ENCODE assay signal across 26 cellular contexts in genomic region chr10:63783882-63784281, GRCh38.
"Had no signal": no experiment of that assay in that cellular context is flagged by ENCODE, and none has a peak within 500 bp of the region (broad histone marks: within the 10 kb centered on the region; RNA-seq: fewer than 3 reads in every experiment).

No MANE protein-coding gene starts in this region.

- DNase-seq: stimulated activated CD4-positive, alpha-beta T cell treated with anti-CD3 and anti-CD28 coated beads, Interleukin-2, amount 100 ng/mL, for 48 hours; stimulated activated CD4-positive, alpha-beta T cell treated with anti-CD3 and anti-CD28 coated beads, Interleukin-4, amount 100 ng/mL, for 1 hour; stimulated activated CD4-positive, alpha-beta T cell treated with anti-CD3 and anti-CD28 coated beads, Interleukin-4, amount 100 ng/mL, for 24 hours; stimulated activated CD4-positive, alpha-beta T cell treated with anti-CD3 and anti-CD28 coated beads, Interleukin-4, amount 100 ng/mL, for 4 hours; stimulated activated CD8-positive, alpha-beta memory T cell treated with anti-CD3 and anti-CD28 coated beads, Interleukin-4, amount 100 ng/mL, for 48 hours; stimulated activated naive B cell treated with anti-CD40 and anti-IgM and Interleukin-4, amounts not matched to agents 10 μg/mL and 1 μg/mL and 100 μg/mL, for 72 hours; stimulated activated naive CD4-positive, alpha-beta T cell; stimulated activated naive CD4-positive, alpha-beta T cell treated with Interleukin-2 at 50 U/mL for 16 hours; stimulated activated naive CD8-positive, alpha-beta T cell treated with anti-CD3 and anti-CD28 coated beads, Interleukin-15, amount 100 ng/mL, for 72 hours; stimulated activated naive CD8-positive, alpha-beta T cell treated with anti-CD3 and anti-CD28 coated beads, Interleukin-15, Interleukin-2, amounts not matched to agents 100 U/mL and 50 U/mL, for 24 hours; stomach; substantia nigra; testis; thyroid gland; tibial artery; transverse colon; trophoblast cell; upper lobe of left lung; upper lobe of right lung; uterus had no signal

- ATAC-seq: stimulated activated effector memory CD8-positive, alpha-beta T cell treated with anti-CD3 and anti-CD28 coated beads, Interleukin-12 subunit alpha, Interleukin-12 subunit beta, amount 100 ng/mL, for 72 hours; stimulated activated memory B cell treated with anti-CD40 and anti-IgM and Interleukin-4, amounts not matched to agents 10 μg/mL and 1 μg/mL and 100 μg/mL, for 72 hours; stimulated activated naive B cell treated with anti-CD40 and anti-IgM and Interleukin-4, amounts not matched to agents 10 μg/mL and 1 μg/mL and 100 μg/mL, for 72 hours; stimulated activated naive CD8-positive, alpha-beta T cell treated with anti-CD3 and anti-CD28 coated beads, Interleukin-15, amount 100 ng/mL, for 72 hours; stimulated activated naive CD8-positive, alpha-beta T cell treated with anti-CD3 and anti-CD28 coated beads, Interleukin-15, Interleukin-2, amounts not matched to agents 100 U/mL and 50 U/mL, for 24 hours; upper lobe of right lung had no signal

- H3K4me1 ChIP-seq: stomach, suprapubic skin, testis, thyroid gland, tibial nerve, transverse colon, upper lobe of left lung, upper lobe of right lung, uterus, vagina had no signal

- H3K9me3 ChIP-seq: stomach, suprapubic skin, testis, thoracic aorta, thyroid gland, tibial artery, tibial nerve, transverse colon, upper lobe of left lung, upper lobe of right lung, uterus, vagina had no signal

- H3K27me3 ChIP-seq: stomach, suprapubic skin, testis, thyroid gland, tibial artery, tibial nerve, transverse colon, upper lobe of left lung, upper lobe of right lung, uterus, vagina had no signal

- H3K36me3 ChIP-seq: stomach, suprapubic skin, thoracic aorta, thyroid gland, tibial artery, tibial nerve, transverse colon, upper lobe of left lung, upper lobe of right lung, uterus, vagina had no signal

- H3K27ac ChIP-seq: stomach, suprapubic skin, testis, thoracic aorta, thyroid gland, tibial artery, tibial nerve, transverse colon, upper lobe of left lung, upper lobe of right lung, uterus, vagina had no signal

- H3K4me3 ChIP-seq: stomach, suprapubic skin, testis, thoracic aorta, thyroid gland, tibial artery, tibial nerve, transverse colon, upper lobe of left lung, upper lobe of right lung, uterus, vagina had no signal
